2 cellular contexts compared by ENCODE assay signal in genomic region chr14:30980980-30981379, GRCh38.
TF ChIP-seq lines count a peak whose summit lies in the region.

No MANE protein-coding gene starts in this region.

TF ChIP-seq in GM23338, 12 proteins besides CTCF, POLR2A, EP300 and RAD21:
- TF ChIP-seq, protein P1, sequence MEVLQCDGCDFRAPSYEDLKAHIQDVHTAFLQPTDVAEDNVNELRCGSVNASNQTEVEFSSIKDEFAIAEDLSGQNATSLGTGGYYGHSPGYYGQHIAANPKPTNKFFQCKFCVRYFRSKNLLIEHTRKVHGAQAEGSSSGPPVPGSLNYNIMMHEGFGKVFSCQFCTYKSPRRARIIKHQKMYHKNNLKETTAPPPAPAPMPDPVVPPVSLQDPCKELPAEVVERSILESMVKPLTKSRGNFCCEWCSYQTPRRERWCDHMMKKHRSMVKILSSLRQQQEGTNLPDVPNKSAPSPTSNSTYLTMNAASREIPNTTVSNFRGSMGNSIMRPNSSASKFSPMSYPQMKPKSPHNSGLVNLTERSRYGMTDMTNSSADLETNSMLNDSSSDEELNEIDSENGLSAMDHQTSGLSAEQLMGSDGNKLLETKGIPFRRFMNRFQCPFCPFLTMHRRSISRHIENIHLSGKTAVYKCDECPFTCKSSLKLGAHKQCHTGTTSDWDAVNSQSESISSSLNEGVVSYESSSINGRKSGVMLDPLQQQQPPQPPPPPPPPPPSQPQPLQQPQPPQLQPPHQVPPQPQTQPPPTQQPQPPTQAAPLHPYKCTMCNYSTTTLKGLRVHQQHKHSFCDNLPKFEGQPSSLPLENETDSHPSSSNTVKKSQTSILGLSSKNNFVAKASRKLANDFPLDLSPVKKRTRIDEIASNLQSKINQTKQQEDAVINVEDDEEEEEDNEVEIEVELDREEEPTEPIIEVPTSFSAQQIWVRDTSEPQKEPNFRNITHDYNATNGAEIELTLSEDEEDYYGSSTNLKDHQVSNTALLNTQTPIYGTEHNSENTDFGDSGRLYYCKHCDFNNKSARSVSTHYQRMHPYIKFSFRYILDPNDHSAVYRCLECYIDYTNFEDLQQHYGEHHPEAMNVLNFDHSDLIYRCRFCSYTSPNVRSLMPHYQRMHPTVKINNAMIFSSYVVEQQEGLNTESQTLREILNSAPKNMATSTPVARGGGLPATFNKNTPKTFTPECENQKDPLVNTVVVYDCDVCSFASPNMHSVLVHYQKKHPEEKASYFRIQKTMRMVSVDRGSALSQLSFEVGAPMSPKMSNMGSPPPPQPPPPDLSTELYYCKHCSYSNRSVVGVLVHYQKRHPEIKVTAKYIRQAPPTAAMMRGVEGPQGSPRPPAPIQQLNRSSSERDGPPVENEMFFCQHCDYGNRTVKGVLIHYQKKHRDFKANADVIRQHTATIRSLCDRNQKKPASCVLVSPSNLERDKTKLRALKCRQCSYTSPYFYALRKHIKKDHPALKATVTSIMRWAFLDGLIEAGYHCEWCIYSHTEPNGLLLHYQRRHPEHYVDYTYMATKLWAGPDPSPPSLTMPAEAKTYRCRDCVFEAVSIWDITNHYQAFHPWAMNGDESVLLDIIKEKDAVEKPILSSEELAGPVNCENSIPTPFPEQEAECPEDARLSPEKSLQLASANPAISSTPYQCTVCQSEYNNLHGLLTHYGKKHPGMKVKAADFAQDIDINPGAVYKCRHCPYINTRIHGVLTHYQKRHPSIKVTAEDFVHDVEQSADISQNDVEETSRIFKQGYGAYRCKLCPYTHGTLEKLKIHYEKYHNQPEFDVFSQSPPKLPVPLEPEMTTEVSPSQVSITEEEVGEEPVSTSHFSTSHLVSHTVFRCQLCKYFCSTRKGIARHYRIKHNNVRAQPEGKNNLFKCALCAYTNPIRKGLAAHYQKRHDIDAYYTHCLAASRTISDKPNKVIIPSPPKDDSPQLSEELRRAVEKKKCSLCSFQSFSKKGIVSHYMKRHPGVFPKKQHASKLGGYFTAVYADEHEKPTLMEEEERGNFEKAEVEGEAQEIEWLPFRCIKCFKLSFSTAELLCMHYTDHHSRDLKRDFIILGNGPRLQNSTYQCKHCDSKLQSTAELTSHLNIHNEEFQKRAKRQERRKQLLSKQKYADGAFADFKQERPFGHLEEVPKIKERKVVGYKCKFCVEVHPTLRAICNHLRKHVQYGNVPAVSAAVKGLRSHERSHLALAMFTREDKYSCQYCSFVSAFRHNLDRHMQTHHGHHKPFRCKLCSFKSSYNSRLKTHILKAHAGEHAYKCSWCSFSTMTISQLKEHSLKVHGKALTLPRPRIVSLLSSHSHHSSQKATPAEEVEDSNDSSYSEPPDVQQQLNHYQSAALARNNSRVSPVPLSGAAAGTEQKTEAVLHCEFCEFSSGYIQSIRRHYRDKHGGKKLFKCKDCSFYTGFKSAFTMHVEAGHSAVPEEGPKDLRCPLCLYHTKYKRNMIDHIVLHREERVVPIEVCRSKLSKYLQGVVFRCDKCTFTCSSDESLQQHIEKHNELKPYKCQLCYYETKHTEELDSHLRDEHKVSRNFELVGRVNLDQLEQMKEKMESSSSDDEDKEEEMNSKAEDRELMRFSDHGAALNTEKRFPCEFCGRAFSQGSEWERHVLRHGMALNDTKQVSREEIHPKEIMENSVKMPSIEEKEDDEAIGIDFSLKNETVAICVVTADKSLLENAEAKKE (CRISPR knock-in tag; IDR thresholded peaks at IDR 0.05): no peak
- TF ChIP-seq CREB1 (CRISPR knock-in tag; IDR thresholded peaks at IDR 0.05; ENCODE audit: low read depth): no peak
- no peak for TF ChIP-seq NANOG (IDR thresholded peaks at IDR 0.05; ENCODE audit: borderline replicate concordance)
- TF ChIP-seq ZNF331 (CRISPR knock-in tag; IDR thresholded peaks at IDR 0.05; ENCODE audit: low read depth): no peak
- TF ChIP-seq JUNB (IDR thresholded peaks at IDR 0.05; ENCODE audit: unreplicated experiment): no peak
- no peak for TF ChIP-seq POLR2AphosphoS5 (IDR thresholded peaks at IDR 0.05; ENCODE audit: low read depth)
- TF ChIP-seq REST (IDR thresholded peaks at IDR 0.05; ENCODE audit: unreplicated experiment): no peak
- TF ChIP-seq, protein P2, sequence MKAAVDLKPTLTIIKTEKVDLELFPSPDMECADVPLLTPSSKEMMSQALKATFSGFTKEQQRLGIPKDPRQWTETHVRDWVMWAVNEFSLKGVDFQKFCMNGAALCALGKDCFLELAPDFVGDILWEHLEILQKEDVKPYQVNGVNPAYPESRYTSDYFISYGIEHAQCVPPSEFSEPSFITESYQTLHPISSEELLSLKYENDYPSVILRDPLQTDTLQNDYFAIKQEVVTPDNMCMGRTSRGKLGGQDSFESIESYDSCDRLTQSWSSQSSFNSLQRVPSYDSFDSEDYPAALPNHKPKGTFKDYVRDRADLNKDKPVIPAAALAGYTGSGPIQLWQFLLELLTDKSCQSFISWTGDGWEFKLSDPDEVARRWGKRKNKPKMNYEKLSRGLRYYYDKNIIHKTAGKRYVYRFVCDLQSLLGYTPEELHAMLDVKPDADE (IDR thresholded peaks at IDR 0.05): no peak
- no peak for TF ChIP-seq EZH2 (IDR thresholded peaks at IDR 0.05; ENCODE audit: low read depth, unreplicated experiment)
- TF ChIP-seq ZNF114 (CRISPR knock-in tag; IDR thresholded peaks at IDR 0.05): no peak
- TF ChIP-seq EZH2phosphoT487 (IDR thresholded peaks at IDR 0.05; ENCODE audit: unreplicated experiment): no peak
- TF ChIP-seq STAT1 (IDR thresholded peaks at IDR 0.05; ENCODE audit: unreplicated experiment): no peak

TF ChIP-seq in WTC11, 78 proteins besides CTCF, POLR2A, EP300 and RAD21:
- TF ChIP-seq NFE2L1 (CRISPR knock-in tag; IDR thresholded peaks at IDR 0.05): no peak
- TF ChIP-seq MYBL2 (CRISPR knock-in tag; IDR thresholded peaks at IDR 0.05): no peak
- no peak for TF ChIP-seq ARID4B (CRISPR knock-in tag; IDR thresholded peaks at IDR 0.05; ENCODE audit: borderline replicate concordance)
- no peak for TF ChIP-seq ZNF263 (CRISPR knock-in tag; IDR thresholded peaks at IDR 0.05; ENCODE audit: low read depth)
- TF ChIP-seq ZNF121 (CRISPR knock-in tag; IDR thresholded peaks at IDR 0.05): peak; percentile 38; the same call in 1 of the 2 replicates
- TF ChIP-seq, protein P3, sequence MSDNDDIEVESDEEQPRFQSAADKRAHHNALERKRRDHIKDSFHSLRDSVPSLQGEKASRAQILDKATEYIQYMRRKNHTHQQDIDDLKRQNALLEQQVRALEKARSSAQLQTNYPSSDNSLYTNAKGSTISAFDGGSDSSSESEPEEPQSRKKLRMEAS (CRISPR knock-in tag; IDR thresholded peaks at IDR 0.05): no peak
